In genomic region chr4:95754667-95755066, GRCh38 we compare ENCODE assay signal across 32 cellular contexts.
DNase-seq lines count a peak whose midpoint lies in the region; ATAC-seq, FAIRE-seq and TF ChIP-seq lines count a peak whose summit lies in the region.
"Had no signal": no experiment of that assay in that cellular context is flagged by ENCODE, and none has a peak within 500 bp of the region (broad histone marks: within the 10 kb centered on the region; RNA-seq: fewer than 3 reads in every experiment).

No MANE protein-coding gene starts in this region.

- no peak for TF ChIP-seq CTCF in HepG2 (CRISPR knock-in tag; IDR thresholded peaks at IDR 0.05)
- TF ChIP-seq CTCF in right lobe of liver (IDR thresholded peaks at IDR 0.05), result no peak
- TF ChIP-seq CTCF in A549 (IDR thresholded peaks at IDR 0.05), result no peak
- TF ChIP-seq CTCF in IMR-90 (conservative IDR thresholded peaks at IDR 0.05; ENCODE audit: low read depth, low read length), result no peak

- H3K36me3 ChIP-seq in HepG2 (replicated peaks in 1 of 2; ENCODE audit: control insufficient read depth in 1 of 2, insufficient read depth in 2 of 2, low read length in 2 of 2) (no peaks in the 10 kb centered on the region), right lobe of liver (no peaks in the 10 kb centered on the region), IMR-90 (ENCODE audit: control insufficient read depth, insufficient read depth, low read length) (no peaks in the 10 kb centered on the region)
- H3K36me3 ChIP-seq: BE2C; BLaER1; BLaER1 treated with 17β-estradiol and CSF1 and Interleukin-3, amounts not matched to agents 10 nM and 100 nM had no signal

- TF ChIP-seq EP300 in HepG2 (IDR thresholded peaks at IDR 0.05; ENCODE audit: low read depth in 2 of 2, low read length in 2 of 2) (no peak), HepG2 (CRISPR knock-in tag; IDR thresholded peaks at IDR 0.05; ENCODE audit: borderline replicate concordance) (no peak), A549 (IDR thresholded peaks at IDR 0.05) (no peak)

- no peaks in the 10 kb centered on the region for H3K79me2 ChIP-seq in HepG2 (ENCODE audit: insufficient read depth, low read length)

- H2BK20ac ChIP-seq in IMR-90 (ENCODE audit: low read depth, low read length), result no peak overlapping the region

- DNase-seq in HepG2 (ENCODE audit: low spot score) (no peak), right lobe of liver (no peak), A549 (ENCODE audit: low read depth in 1 of 2, low spot score in 1 of 2) (no peak), IMR-90 (no peak), NCI-H2196 (lab: John Stamatoyannopoulos, UW; ENCODE audit: unreplicated experiment) (no peak), hepatic stellate cell (ENCODE audit: low spot score) (no peak)
- DNase-seq: 8988T; ACHN; AML-193; BE2C; C1 segment of cervical spinal cord; Caco-2; Calu3; CD4-positive, alpha-beta memory T cell; CD4-positive, alpha-beta T cell; CD4-positive, CD25-positive, alpha-beta regulatory T cell; CD8-positive, alpha-beta memory T cell; CD8-positive, alpha-beta T cell; COR-L47; DMS 273 treated with DMSO at 0.1 percent for 48 hours; DMS153; DMS53; DMS79; DMS79 treated with DMSO at 0.1 percent for 48 hours; DND-41; EL had no signal

- no peak for ATAC-seq in HepG2
- no peak for ATAC-seq in right lobe of liver
- ATAC-seq in A549, result no peak
- ATAC-seq in IMR-90 (ENCODE audit: low read depth), result no peak
- ATAC-seq: CD8-positive, alpha-beta T cell had no signal

- no peaks in the 10 kb centered on the region for H3K27me3 ChIP-seq in HepG2 (ENCODE audit: control insufficient read depth in 1 of 2, insufficient read depth in 2 of 2, low read length in 2 of 2)
- H3K27me3 ChIP-seq in right lobe of liver, result no peaks in the 10 kb centered on the region
- no peaks in the 10 kb centered on the region for H3K27me3 ChIP-seq in IMR-90 (ENCODE audit: control insufficient read depth, insufficient read depth, low read length)
- H3K27me3 ChIP-seq: BE2C; BLaER1; BLaER1 treated with 17β-estradiol and CSF1 and Interleukin-3, amounts not matched to agents 10 nM and 100 nM had no signal

- no peak overlapping the region for H3K9ac ChIP-seq in HepG2 (ENCODE audit: insufficient read depth, low read depth, low read length)
- no peak overlapping the region for H3K9ac ChIP-seq in IMR-90 (ENCODE audit: low read depth, low read length)
- H3K9ac ChIP-seq: BLaER1; BLaER1 treated with 17β-estradiol and CSF1 and Interleukin-3, amounts not matched to agents 10 nM and 100 nM had no signal

- BruUV-seq in HepG2 (replicated peaks; lab: Mats Ljungman, UMichigan), result no TSS peak
- no TSS peak for BruUV-seq in IMR-90 (replicated peaks; lab: Mats Ljungman, UMichigan)

- POLR2A ChIA-PET in HepG2 (lab: Yijun Ruan, JAX) (no interaction called here), A549 (lab: Yijun Ruan, JAX) (no interaction called here), IMR-90 (lab: Charles Lee; ENCODE audit: unreplicated experiment) (no interaction called here)

- H3K14ac ChIP-seq in IMR-90 (replicated peaks; ENCODE audit: low read depth, low read length), result no peak overlapping the region

- no peak overlapping the region for H3K4me2 ChIP-seq in HepG2 (ENCODE audit: low read depth, low read length)
- H3K4me2 ChIP-seq in A549, result no peak overlapping the region
- no peak overlapping the region for H3K4me2 ChIP-seq in IMR-90 (ENCODE audit: low read depth, low read length)
- H3K4me2 ChIP-seq: BLaER1; BLaER1 treated with 17β-estradiol and CSF1 and Interleukin-3, amounts not matched to agents 10 nM and 100 nM had no signal

- H3K56ac ChIP-seq in IMR-90 (ENCODE audit: extremely low read depth, insufficient read depth, low read length), result no peak overlapping the region

- H4K5ac ChIP-seq in IMR-90 (ENCODE audit: low read depth, low read length), result no peak overlapping the region

- dilution Hi-C loops in IMR-90 (cut with HindIII; ENCODE audit: low sequenced_read_pairs, unreplicated experiment), result no loop called here

- H3K27ac ChIP-seq in HepG2 (ENCODE audit: extremely low read length, insufficient read depth, low read length) (no peak overlapping the region), right lobe of liver (no peak overlapping the region), A549 (no peak overlapping the region), IMR-90 (ENCODE audit: insufficient read depth, low read length) (no peak overlapping the region)
- H3K27ac ChIP-seq: 22Rv1; BLaER1; BLaER1 treated with 17β-estradiol and CSF1 and Interleukin-3, amounts not matched to agents 10 nM and 100 nM; C4-2B had no signal

- H2BK5ac ChIP-seq in IMR-90 (ENCODE audit: low read depth, low read length, poor library complexity, severe bottlenecking), result no peak overlapping the region

- 2% methylated on average over 2 of the region's 2 CpGs for WGBS in HepG2 (ENCODE audit: low lambda C conversion rate)
- WGBS in right lobe of liver (ENCODE audit: insufficient coverage, low coverage, low lambda C conversion rate, missing lambda C conversion rate), result 37% methylated on average over 2 of the region's 2 CpGs
- WGBS in A549 (ENCODE audit: missing lambda C conversion rate), result 9% methylated on average over 2 of the region's 2 CpGs
- WGBS in IMR-90 (ENCODE audit: extremely low coverage in 2 of 2, insufficient read length in 1 of 2), 2 experiments, result no CpG with 5 or more reads among the region's 2 CpGs

- in situ Hi-C loops in HepG2 (cut with HindIII; ENCODE audit: extremely low pct_ligation_motif_present, low pct_unique_long_range_greater_than_20kb), result no loop called here
- in situ Hi-C loops in IMR-90 (cut with MboI; ENCODE audit: low sequenced_read_pairs), result no loop called here

- no peak for FAIRE-seq in HepG2 (lab: Jason Lieb, UNC)
- no peak for FAIRE-seq in A549 (lab: Jason Lieb, UNC)
- FAIRE-seq: A204.1, D721Med had no signal

- H2BK15ac ChIP-seq in IMR-90 (ENCODE audit: low read depth, low read length), result no peak overlapping the region

- no peak overlapping the region for H4K91ac ChIP-seq in IMR-90 (ENCODE audit: insufficient read depth, low read depth, low read length)

- H3K9me3 ChIP-seq in HepG2 (ENCODE audit: low read length), result peaks cover 46% of the 10 kb centered on the region
- no peaks in the 10 kb centered on the region for H3K9me3 ChIP-seq in right lobe of liver
- H3K9me3 ChIP-seq in A549, result no peaks in the 10 kb centered on the region
- H3K9me3 ChIP-seq in IMR-90 (ENCODE audit: control insufficient read depth, insufficient read depth, low read length), result no peaks in the 10 kb centered on the region
- H3K9me3 ChIP-seq: BE2C; BLaER1; BLaER1 treated with 17β-estradiol and CSF1 and Interleukin-3, amounts not matched to agents 10 nM and 100 nM; Caco-2 had no signal

- H2AK5ac ChIP-seq in IMR-90 (ENCODE audit: low read depth, low read length), result no peak overlapping the region

- intact Hi-C loops in HepG2 (cut with micrococcal nuclease; ENCODE audit: unreplicated experiment), result no loop called here
- intact Hi-C loops in right lobe of liver (cut with DNase I), result no loop called here
- intact Hi-C loops in IMR-90 (cut with micrococcal nuclease), result no loop called here

- no peaks in the 10 kb centered on the region for H3K79me1 ChIP-seq in IMR-90 (ENCODE audit: low read depth in 1 of 2, low read length in 2 of 2)

- H2BK120ac ChIP-seq in IMR-90 (ENCODE audit: low read depth, low read length), result no peak overlapping the region

- H3K18ac ChIP-seq in IMR-90 (ENCODE audit: low read depth, low read length), result no peak overlapping the region

- CTCF ChIA-PET in HepG2 (lab: Yijun Ruan, JAX; ENCODE audit: low intra/inter-chr PET ratio, low total read pairs), result no interaction called here
- CTCF ChIA-PET in A549 (lab: Yijun Ruan, JAX), result no interaction called here
- CTCF ChIA-PET in IMR-90 (lab: Yijun Ruan, JAX), result no interaction called here

- no peak overlapping the region for H3K23ac ChIP-seq in IMR-90 (ENCODE audit: low read depth, low read length)

- no peaks in the 10 kb centered on the region for H4K20me1 ChIP-seq in HepG2 (ENCODE audit: insufficient read depth, low read length)
- H4K20me1 ChIP-seq in IMR-90 (ENCODE audit: insufficient read depth, low read length), result no peaks in the 10 kb centered on the region
- H4K20me1 ChIP-seq: BLaER1; BLaER1 treated with 17β-estradiol and CSF1 and Interleukin-3, amounts not matched to agents 10 nM and 100 nM had no signal

- H3K4me3 ChIP-seq in HepG2 (replicated peaks in 1 of 3; ENCODE audit: insufficient read depth in 1 of 3, low read depth in 2 of 3, low read length in 3 of 3) (no peak overlapping the region), right lobe of liver (no peak overlapping the region), A549 (no peak overlapping the region), IMR-90 (ENCODE audit: insufficient read depth, low read depth, low read length) (no peak overlapping the region)
- H3K4me3 ChIP-seq: BLaER1; BLaER1 treated with 17β-estradiol and CSF1 and Interleukin-3, amounts not matched to agents 10 nM and 100 nM had no signal

- H2AFZ ChIP-seq in HepG2 (ENCODE audit: low read length) (no peak overlapping the region), IMR-90 (replicated peaks; ENCODE audit: low read length, poor library complexity) (no peak overlapping the region)

- no peaks in the 10 kb centered on the region for H3K9me1 ChIP-seq in IMR-90 (ENCODE audit: insufficient read depth, low read length)

- H3K4ac ChIP-seq in IMR-90 (ENCODE audit: low read depth, low read length), result no peak overlapping the region

- TF ChIP-seq RAD21 in HepG2 (CRISPR knock-in tag; IDR thresholded peaks at IDR 0.05) (no peak), A549 (conservative IDR thresholded peaks at IDR 0.05 in 1 of 2, IDR thresholded peaks at IDR 0.05 in 1 of 2) (no peak), IMR-90 (IDR thresholded peaks at IDR 0.05; ENCODE audit: low read length) (no peak)

- no peak overlapping the region for H4K8ac ChIP-seq in IMR-90 (ENCODE audit: low read depth in 2 of 2, low read length in 2 of 2)

- TF ChIP-seq POLR2A in HepG2 (IDR thresholded peaks at IDR 0.05; ENCODE audit: insufficient read depth in 1 of 2, low read depth in 2 of 2, low read length in 2 of 2) (no peak), right lobe of liver (IDR thresholded peaks at IDR 0.05) (no peak), A549 (IDR thresholded peaks at IDR 0.05; ENCODE audit: low read length) (no peak), IMR-90 (IDR thresholded peaks at IDR 0.05; ENCODE audit: low read depth, low read length) (no peak)

- H2AK9ac ChIP-seq in IMR-90 (replicated peaks; ENCODE audit: low read depth, low read length, poor library complexity), result no peak overlapping the region

- H3K4me1 ChIP-seq in HepG2 (ENCODE audit: insufficient read depth, low read length) (no peaks in the 10 kb centered on the region), right lobe of liver (no peaks in the 10 kb centered on the region), A549 (no peaks in the 10 kb centered on the region), IMR-90 (ENCODE audit: control insufficient read depth, insufficient read depth, low read length) (no peaks in the 10 kb centered on the region)
- H3K4me1 ChIP-seq: Caco-2 had no signal

TF ChIP-seq in HepG2, 621 proteins besides CTCF, POLR2A, EP300 and RAD21 (continues in another document):
- TF ChIP-seq ZNF572 (CRISPR knock-in tag; IDR thresholded peaks at IDR 0.05), result no peak

TF ChIP-seq in A549, 52 proteins besides CTCF, POLR2A, EP300 and RAD21 (continues in another document):
- peak; percentile 27 for TF ChIP-seq MAFK (IDR thresholded peaks at IDR 0.05; ENCODE audit: partially characterized antibody)
- no peak for TF ChIP-seq TFCP2L1 (CRISPR knock-in tag; IDR thresholded peaks at IDR 0.05)

TF ChIP-seq in IMR-90, 13 proteins besides CTCF, POLR2A, EP300 and RAD21 (continues in another document):
- 0 out of 2 replicates have a peak, but pooled peaks have one; percentile 37 for TF ChIP-seq MAFK (IDR thresholded peaks at IDR 0.05; ENCODE audit: low read depth, low read length)
